ENCODE assay signal across 20 cellular contexts in the genomic region with DNA sequence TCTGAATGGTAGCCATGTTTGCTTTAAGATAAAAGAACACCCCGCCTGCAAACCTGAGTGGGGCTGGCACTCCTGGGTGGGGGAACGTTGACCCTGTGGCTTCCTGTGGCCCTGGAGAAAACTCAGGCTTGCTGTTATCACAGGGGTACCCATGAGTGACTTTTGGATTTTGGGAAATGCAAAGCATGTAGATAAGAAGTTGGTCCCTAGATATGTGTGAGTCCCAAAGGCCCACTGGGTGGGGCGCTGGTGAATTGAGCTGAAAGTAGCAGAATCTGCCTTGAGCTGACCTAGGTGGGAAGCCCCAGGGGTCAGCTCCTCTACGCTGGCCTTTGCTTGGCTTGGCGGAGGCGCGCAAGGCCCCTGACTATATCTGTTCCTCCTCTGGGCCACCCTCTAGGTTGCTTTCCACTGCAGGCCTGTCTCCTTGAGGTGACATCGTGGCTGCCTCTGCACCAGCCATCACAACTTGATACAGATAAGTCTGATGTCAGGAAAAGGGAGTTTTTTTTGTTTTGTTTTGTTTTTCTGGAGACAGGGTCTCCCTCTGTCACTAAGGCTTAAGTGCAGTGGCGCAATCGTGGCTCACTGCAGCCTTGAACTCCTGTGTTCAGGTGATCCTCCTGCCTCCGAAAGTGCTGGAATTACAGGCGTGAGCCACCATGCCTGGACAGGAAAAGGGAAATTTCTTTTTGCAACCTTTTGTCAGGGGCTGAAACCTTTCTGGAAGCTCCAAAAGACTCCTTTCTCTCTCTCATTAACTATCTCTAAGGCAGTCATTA.
DNase-seq lines count a peak whose midpoint lies in the region; ATAC-seq, FAIRE-seq and TF ChIP-seq lines count a peak whose summit lies in the region.
"Had no signal": no experiment of that assay in that cellular context is flagged by ENCODE, and none has a peak within 500 bp of the region (broad histone marks: within the 10 kb centered on the region; RNA-seq: fewer than 3 reads in every experiment).

No MANE protein-coding gene starts in this region.

- H3K4me1 Mint-ChIP-seq in CD14-positive monocyte, result peaks cover 22% of the 10 kb centered on the region

- H3K36me3 Mint-ChIP-seq in CD14-positive monocyte, result peaks cover 30 to 73% of the 10 kb centered on the region in 2 donors

- H3K27ac ChIP-seq in GM23248, result peak overlapping the region; percentile 61
- H3K27ac ChIP-seq in caudate nucleus (ENCODE audit: low read depth, low read length), result peak overlapping the region; percentile 1
- peak overlapping the region; percentile 70 for H3K27ac ChIP-seq in psoas muscle
- H3K27ac ChIP-seq: WERI-Rb-1 had no signal

- H3K4me3 ChIP-seq in GM23248 (no peak overlapping the region), psoas muscle (no peak overlapping the region)
- H3K4me3 ChIP-seq: skin epidermis had no signal

- H3F3A ChIP-seq in GM23248 (ENCODE audit: insufficient read depth), result no peaks in the 10 kb centered on the region

- H3K27me3 ChIP-seq in GM23248 (replicated peaks; ENCODE audit: insufficient read depth), result no peaks in the 10 kb centered on the region
- H3K27me3 ChIP-seq in psoas muscle (ENCODE audit: insufficient read depth in 3 of 3, low read length in 2 of 3), result no peaks in the 10 kb centered on the region

- no peak for DNase-seq in CD14-positive monocyte (ENCODE audit: low spot score)
- DNase-seq in GM23248, result no peak
- peak in 1 of 61 donors; percentile 30 for DNase-seq in caudate nucleus (lab: John Stamatoyannopoulos, UW)
- peak in 1 of 2 donors; percentile 3 for DNase-seq in psoas muscle
- no peak for DNase-seq in urothelium cell line (ENCODE audit: low spot score)
- DNase-seq: AML-193; aorta; DMS153; left cardiac atrium; NCI-H1105; NCI-H748 treated with DMSO at 0.1 percent for 48 hours; stimulated activated CD4-positive, alpha-beta T cell treated with anti-CD3 and anti-CD28 coated beads, Interleukin-4, amount 100 ng/mL, for 24 hours; WERI-Rb-1 had no signal

- intact Hi-C loops in CD14-positive monocyte (cut with micrococcal nuclease), result loop anchor here (5.0 to 10.0 kb wide), 2 partner anchors 122 to 125 kb away; no protein-coding TSS in a partner anchor
- intact Hi-C loops in psoas muscle (cut with DNase I), result loop anchor here in 1 of 2 donors (5.0 kb wide), 2 partner anchors 75 to 125 kb away; no protein-coding TSS in a partner anchor

- H3K9me3 Mint-ChIP-seq in CD14-positive monocyte, result peaks cover 0 to 3% (median 0%) of the 10 kb centered on the region in 7 donors

- in situ Hi-C loops in GM23248 (cut with MboI), result no loop called here

- H4K20me1 ChIP-seq in GM23248 (ENCODE audit: insufficient read depth), result no peaks in the 10 kb centered on the region

- no peaks in the 10 kb centered on the region for H3K9me2 ChIP-seq in GM23248 (ENCODE audit: insufficient read depth)

- TF ChIP-seq CTCF in CD14-positive monocyte (IDR thresholded peaks at IDR 0.05), result no peak
- no peak for TF ChIP-seq CTCF in psoas muscle (IDR thresholded peaks at IDR 0.05)

- no peaks in the 10 kb centered on the region for H3K79me2 ChIP-seq in GM23248 (ENCODE audit: insufficient read depth)

- H3K27ac Mint-ChIP-seq in CD14-positive monocyte, result peak overlapping the region; percentile 20 to 64 (median 42)

- 90 to 95% methylated on average over 12 of the region's 12 CpGs for WGBS in GM23248 (ENCODE audit: low coverage in 1 of 2, low lambda C conversion rate in 2 of 2, missing lambda C conversion rate in 2 of 2), 2 experiments
- WGBS in psoas muscle, 3 donors, result 96 to 97% (median 97%) methylated on average over 12 of the region's 12 CpGs

- H2AFZ ChIP-seq in GM23248, result no peak overlapping the region

- H3K36me3 ChIP-seq in GM23248 (ENCODE audit: low read depth) (no peaks in the 10 kb centered on the region), psoas muscle (ENCODE audit: insufficient read depth in 1 of 2, low read depth in 1 of 2) (no peaks in the 10 kb centered on the region)
- H3K36me3 ChIP-seq: WERI-Rb-1 had no signal

- no peak for FAIRE-seq in urothelium cell line (lab: Jason Lieb, UNC)
- FAIRE-seq: colon, endometrium, H1 had no signal

- H3K4me3 Mint-ChIP-seq in CD14-positive monocyte, result peak overlapping the region in 1 of 2 donors; percentile 40

- no peaks in the 10 kb centered on the region for H3K9me3 ChIP-seq in GM23248 (ENCODE audit: low read depth)
- no peaks in the 10 kb centered on the region for H3K9me3 ChIP-seq in psoas muscle

- H3K4me1 ChIP-seq in GM23248 (ENCODE audit: insufficient read depth), result no peaks in the 10 kb centered on the region
- H3K4me1 ChIP-seq in psoas muscle, result peaks cover 46% of the 10 kb centered on the region

- H3K4me2 ChIP-seq in GM23248 (ENCODE audit: unreplicated experiment), result no peak overlapping the region

- H3K27me3 Mint-ChIP-seq in CD14-positive monocyte (ENCODE audit: low read depth in 3 of 3), result no peaks in the 10 kb centered on the region

- H3K9ac ChIP-seq in GM23248, result peak overlapping the region; percentile 59

- ATAC-seq in psoas muscle (no peak), HG02623 (IDR thresholded peaks at IDR 0.05; ENCODE audit: unreplicated experiment) (no peak), HG03520 (IDR thresholded peaks at IDR 0.05; ENCODE audit: unreplicated experiment) (no peak), HG03571 (IDR thresholded peaks at IDR 0.05; ENCODE audit: unreplicated experiment) (no peak)
- ATAC-seq: left cardiac atrium had no signal

Comparison
In these comparisons a context has a peak if more than half of its experiments do, and no peak if none do; other contexts are left out.
1. H3K27ac ChIP-seq: peak in every context shown above with its lines; median percentile 70 in psoas muscle; 61 in GM23248; 1 in caudate nucleus.